In the genomic region with DNA sequence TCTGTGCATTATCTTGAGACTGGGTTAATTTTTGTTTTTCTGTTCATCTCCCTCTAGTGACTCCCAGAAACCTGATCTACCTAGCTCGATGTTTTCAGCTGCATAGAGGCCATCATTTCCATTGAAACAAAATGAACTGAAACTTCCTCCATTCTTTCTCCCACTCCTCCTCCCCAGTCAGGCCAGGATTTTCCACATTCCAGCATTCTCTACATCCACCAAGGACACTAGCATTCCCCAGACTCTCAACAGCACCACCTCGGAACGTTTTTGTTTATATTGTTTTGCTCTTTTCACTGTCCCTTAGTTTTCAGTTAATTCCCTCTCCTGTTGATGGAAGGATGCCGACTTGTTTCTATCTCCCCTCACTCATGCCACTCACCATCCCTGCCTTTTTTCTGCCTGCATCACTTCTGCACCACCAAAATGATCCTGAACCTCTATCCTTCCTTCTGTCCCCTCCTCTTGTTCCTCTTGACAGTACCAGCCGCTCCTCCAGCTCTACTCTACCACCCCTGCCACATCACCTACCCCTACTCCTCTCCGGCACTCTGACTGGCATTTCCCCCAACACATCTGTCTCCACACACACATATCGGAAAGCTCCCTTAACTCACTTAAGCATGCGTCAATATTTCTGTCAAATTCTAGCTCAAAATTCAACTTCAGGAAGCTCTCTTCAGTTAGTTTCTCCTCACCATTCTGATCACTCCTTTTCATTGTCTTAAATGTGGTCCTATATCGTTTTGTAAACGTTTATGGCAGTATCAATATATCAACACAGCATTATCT, we compare ENCODE assay signal across 24 cellular contexts. TPM values are rescaled to one million over a fixed set of nuclear protein-coding genes. Genes with fewer than 3 reads are reported as not detected.
DNase-seq lines count a peak whose midpoint lies in the region; ATAC-seq and TF ChIP-seq lines count a peak whose summit lies in the region.
"Had no signal": no experiment of that assay in that cellular context is flagged by ENCODE, and none has a peak within 500 bp of the region (broad histone marks: within the 10 kb centered on the region; RNA-seq: fewer than 3 reads in every experiment).

No MANE protein-coding gene starts in this region.

- no peak overlapping the region for H3K9ac ChIP-seq in HUES48 (ENCODE audit: low read depth, low read length)
- no peak overlapping the region for H3K9ac ChIP-seq in endodermal cell (ENCODE audit: extremely low read depth, low read length, poor library complexity, severe bottlenecking)

- POLR2A ChIA-PET in CD8-positive, alpha-beta memory T cell (lab: Charles Lee): no interaction called here
- POLR2A ChIA-PET in naive thymus-derived CD8-positive, alpha-beta T cell (lab: Charles Lee): interaction anchor here (1.0 kb wide), 1 partner anchor 14 kb away, joined by 3 read pairs; no protein-coding TSS in a partner anchor

- CTCF ChIA-PET in CD8-positive, alpha-beta memory T cell (lab: Charles Lee): interaction anchor here (0.8 to 1.1 kb wide), 2 partner anchors 14 to 301 kb away, joined by 3 read pairs; no protein-coding TSS in a partner anchor

- H3K36me3 ChIP-seq in CD8-positive, alpha-beta memory T cell (ENCODE audit: insufficient read depth, low read length): no peaks in the 10 kb centered on the region
- H3K36me3 ChIP-seq in HUES48 (ENCODE audit: control insufficient read depth, insufficient read depth, low read length): no peaks in the 10 kb centered on the region
- H3K36me3 ChIP-seq in endodermal cell (ENCODE audit: control insufficient read depth, insufficient read depth, low read length): no peaks in the 10 kb centered on the region
- H3K36me3 ChIP-seq: BE2C, thyroid gland had no signal

- no peak for DNase-seq in CD8-positive, alpha-beta memory T cell
- no peak for DNase-seq in endodermal cell
- no peak for DNase-seq in naive thymus-derived CD8-positive, alpha-beta T cell
- DNase-seq in cortex of kidney (lab: John Stamatoyannopoulos, UW): no peak
- DNase-seq: amygdala, BE2C, cerebellar nuclear complex, DMS79, KBM-7, NCI-H1048, NCI-H2107, NCI-H748 treated with DMSO at 0.1 percent for 48 hours, thyroid gland had no signal

- no peak for ATAC-seq in naive thymus-derived CD8-positive, alpha-beta T cell
- ATAC-seq in GM18517 (IDR thresholded peaks at IDR 0.05; ENCODE audit: unreplicated experiment): no peak
- ATAC-seq in HG03097 (IDR thresholded peaks at IDR 0.05; ENCODE audit: low FRiP score, unreplicated experiment): no peak
- no peak for ATAC-seq in GM19467 (IDR thresholded peaks at IDR 0.05; ENCODE audit: unreplicated experiment)

- H3K9me3 ChIP-seq in CD8-positive, alpha-beta memory T cell (ENCODE audit: low read length): no peaks in the 10 kb centered on the region
- no peaks in the 10 kb centered on the region for H3K9me3 ChIP-seq in HUES48 (ENCODE audit: control insufficient read depth, insufficient read depth, low read length)
- no peaks in the 10 kb centered on the region for H3K9me3 ChIP-seq in endodermal cell (ENCODE audit: control insufficient read depth, low read length)
- H3K9me3 ChIP-seq: BE2C, thyroid gland had no signal

- no peak for TF ChIP-seq CTCF in endodermal cell (conservative IDR thresholded peaks at IDR 0.05)

- peaks cover 78 to 93% (median 91%) of the 10 kb centered on the region in 3 donors for H3K4me1 Mint-ChIP-seq in CD8-positive, alpha-beta memory T cell
- peaks cover 23% of the 10 kb centered on the region for H3K4me1 Mint-ChIP-seq in endodermal cell
- H3K4me1 Mint-ChIP-seq in naive thymus-derived CD8-positive, alpha-beta T cell: peaks cover 49 to 89% (median 84%) of the 10 kb centered on the region in 4 donors

- peaks cover 0 to 7% (median 0%) of the 10 kb centered on the region in 5 donors for H3K9me3 Mint-ChIP-seq in CD8-positive, alpha-beta memory T cell
- H3K9me3 Mint-ChIP-seq in endodermal cell: no peaks in the 10 kb centered on the region
- H3K9me3 Mint-ChIP-seq in naive thymus-derived CD8-positive, alpha-beta T cell: peaks cover 0 to 9% (median 0%) of the 10 kb centered on the region in 9 donors

- H3K4me1 ChIP-seq in CD8-positive, alpha-beta memory T cell (ENCODE audit: insufficient read depth, low read length): peaks cover 58% of the 10 kb centered on the region
- H3K4me1 ChIP-seq in HUES48 (ENCODE audit: control insufficient read depth, insufficient read depth, low read length) (peaks cover 16% of the 10 kb centered on the region), endodermal cell (ENCODE audit: control insufficient read depth, insufficient read depth, low read length) (peaks cover 5% of the 10 kb centered on the region)
- H3K4me1 ChIP-seq: BE2C had no signal

- no peak overlapping the region for H3K4me3 ChIP-seq in CD8-positive, alpha-beta memory T cell (ENCODE audit: low read length)
- H3K4me3 ChIP-seq in HUES48 (ENCODE audit: low read depth, low read length) (peak overlapping the region; percentile 57), endodermal cell (ENCODE audit: low read length) (peak overlapping the region; percentile 47)
- H3K4me3 ChIP-seq: thyroid gland had no signal

- H3K27ac Mint-ChIP-seq in CD8-positive, alpha-beta memory T cell: peak overlapping the region in 6 of 8 donors; percentile 2 to 97 (median 13)
- no peak overlapping the region for H3K27ac Mint-ChIP-seq in endodermal cell
- peak overlapping the region in 1 of 10 donors; percentile 3 for H3K27ac Mint-ChIP-seq in naive thymus-derived CD8-positive, alpha-beta T cell

- H3K27ac ChIP-seq in CD8-positive, alpha-beta memory T cell (ENCODE audit: low read depth, low read length): no peak overlapping the region
- H3K27ac ChIP-seq in HUES48 (ENCODE audit: low read depth, low read length): no peak overlapping the region
- no peak overlapping the region for H3K27ac ChIP-seq in endodermal cell (ENCODE audit: low read depth, low read length)
- H3K27ac ChIP-seq: thyroid gland, VCaP had no signal

- 42 to 56% methylated on average over 6 to 10 of the region's 10 CpGs for WGBS in endodermal cell (ENCODE audit: insufficient coverage in 1 of 2, insufficient read length in 1 of 2), 2 experiments

- peaks cover 0 to 1% (median 0%) of the 10 kb centered on the region in 3 donors for H3K36me3 Mint-ChIP-seq in CD8-positive, alpha-beta memory T cell
- H3K36me3 Mint-ChIP-seq in endodermal cell (ENCODE audit: low read depth): no peaks in the 10 kb centered on the region
- H3K36me3 Mint-ChIP-seq in naive thymus-derived CD8-positive, alpha-beta T cell: peaks cover 0 to 2% (median 0%) of the 10 kb centered on the region in 3 donors

- H3K4me3 Mint-ChIP-seq in CD8-positive, alpha-beta memory T cell: peak overlapping the region in 4 of 7 donors; percentile 4 to 35 (median 12)
- H3K4me3 Mint-ChIP-seq in endodermal cell: peak overlapping the region; percentile 6
- H3K4me3 Mint-ChIP-seq in naive thymus-derived CD8-positive, alpha-beta T cell: peak overlapping the region in 6 of 10 donors; percentile 1 to 28 (median 12)

- H3K27me3 Mint-ChIP-seq in CD8-positive, alpha-beta memory T cell: peaks cover 22 to 32% of the 10 kb centered on the region in 2 donors
- peaks cover 44% of the 10 kb centered on the region for H3K27me3 Mint-ChIP-seq in endodermal cell (ENCODE audit: insufficient read depth)
- H3K27me3 Mint-ChIP-seq in naive thymus-derived CD8-positive, alpha-beta T cell: peaks cover 0 to 41% (median 0%) of the 10 kb centered on the region in 5 donors

- H3K27me3 ChIP-seq in CD8-positive, alpha-beta memory T cell (ENCODE audit: insufficient read depth, low read length, poor library complexity, severe bottlenecking): no peaks in the 10 kb centered on the region
- H3K27me3 ChIP-seq in HUES48 (ENCODE audit: control insufficient read depth, insufficient read depth, low read length) (peaks cover 50% of the 10 kb centered on the region), endodermal cell (ENCODE audit: control insufficient read depth, insufficient read depth, low read length, poor library complexity, severe bottlenecking) (no peaks in the 10 kb centered on the region)

RNA-seq across cellular contexts. Expression of gene OR6S1, which starts 13.2 kb away (rescaled TPM):
- not detected for total RNA-seq in CD8-positive, alpha-beta memory T cell
- polyA plus RNA-seq in CD8-positive, alpha-beta memory T cell: not detected
- total RNA-seq in endodermal cell: not detected
- not detected for polyA plus RNA-seq in endodermal cell (2013, experiment 1 of 2)
- not detected for polyA plus RNA-seq in endodermal cell (2013, experiment 2 of 2)
- not detected for total RNA-seq in naive thymus-derived CD8-positive, alpha-beta T cell
- polyA plus RNA-seq in naive thymus-derived CD8-positive, alpha-beta T cell: not detected
- total RNA-seq: activated CD8-positive, alpha-beta memory T cell treated with anti-CD3 and anti-CD28 coated beads for 36 hours; endothelial cell of umbilical vein; glomerular endothelial cell; kidney epithelial cell; mucosa of gallbladder; skeletal muscle tissue; thyroid gland had no signal
- polyA plus RNA-seq: endothelial cell of umbilical vein had no signal

RNA-seq across cellular contexts. Expression of gene RNASE12, which starts 37.1 kb away (rescaled TPM):
- not detected for total RNA-seq in CD8-positive, alpha-beta memory T cell
- polyA plus RNA-seq in CD8-positive, alpha-beta memory T cell: not detected
- not detected for total RNA-seq in endodermal cell
- not detected for polyA plus RNA-seq in endodermal cell (2013, experiment 1 of 2)
- not detected for polyA plus RNA-seq in endodermal cell (2013, experiment 2 of 2)
- total RNA-seq in naive thymus-derived CD8-positive, alpha-beta T cell: not detected
- not detected for polyA plus RNA-seq in naive thymus-derived CD8-positive, alpha-beta T cell
- total RNA-seq: activated CD8-positive, alpha-beta memory T cell treated with anti-CD3 and anti-CD28 coated beads for 36 hours; endothelial cell of umbilical vein; glomerular endothelial cell; kidney epithelial cell; mucosa of gallbladder; skeletal muscle tissue; thyroid gland had no signal
- polyA plus RNA-seq: endothelial cell of umbilical vein had no signal

RNA-seq across cellular contexts. Expression of gene RNASE11, which starts 40.5 kb away (rescaled TPM):
- total RNA-seq in CD8-positive, alpha-beta memory T cell: not detected
- polyA plus RNA-seq in CD8-positive, alpha-beta memory T cell: not detected
- not detected for total RNA-seq in endodermal cell
- polyA plus RNA-seq in endodermal cell (2013, experiment 1 of 2): not detected
- not detected for polyA plus RNA-seq in endodermal cell (2013, experiment 2 of 2)
- not detected for total RNA-seq in naive thymus-derived CD8-positive, alpha-beta T cell
- not detected for polyA plus RNA-seq in naive thymus-derived CD8-positive, alpha-beta T cell
- total RNA-seq: activated CD8-positive, alpha-beta memory T cell treated with anti-CD3 and anti-CD28 coated beads for 36 hours; endothelial cell of umbilical vein; glomerular endothelial cell; kidney epithelial cell; mucosa of gallbladder; skeletal muscle tissue; thyroid gland had no signal
- polyA plus RNA-seq: endothelial cell of umbilical vein had no signal

RNA-seq across cellular contexts. Expression of gene RNASE4, which starts 56.1 kb away (rescaled TPM):
- total RNA-seq in CD8-positive, alpha-beta memory T cell: under 1 TPM in 1 of 2 experiments, not detected in 1; 0.57 TPM
- 2.3 TPM for polyA plus RNA-seq in CD8-positive, alpha-beta memory T cell
- 1 to 10 TPM in 1 of 2 donors, under 1 TPM in 1; 0.73 to 1.6 TPM for total RNA-seq in endodermal cell
- 2.6 TPM for polyA plus RNA-seq in endodermal cell (2013, experiment 1 of 2)
- polyA plus RNA-seq in endodermal cell (2013, experiment 2 of 2): 4.6 TPM
- under 1 TPM in 1 of 2 experiments, not detected in 1; 0.63 TPM for total RNA-seq in naive thymus-derived CD8-positive, alpha-beta T cell
- under 1 TPM in 1 of 3 donors, not detected in 2; 0.46 TPM for polyA plus RNA-seq in naive thymus-derived CD8-positive, alpha-beta T cell
